22 cellular contexts compared by ENCODE assay signal in genomic region chr5:52638732-52639131, GRCh38.
"Had no signal": no experiment of that assay in that cellular context is flagged by ENCODE, and none has a peak within 500 bp of the region (broad histone marks: within the 10 kb centered on the region; RNA-seq: fewer than 3 reads in every experiment).

No MANE protein-coding gene starts in this region.

- H3K4me1 Mint-ChIP-seq: activated CD4-positive, alpha-beta T cell treated with anti-CD3 and anti-CD28 coated beads, Interleukin-2, amount 10 ng/mL, durations not matched to agents 7 days and 5 days; activated naive CD4-positive, alpha-beta T cell treated with anti-CD3 and anti-CD28 coated beads, Interleukin-2, amount 10 ng/mL, durations not matched to agents 7 days and 5 days; activated naive CD8-positive, alpha-beta T cell treated with anti-CD3 and anti-CD28 coated beads for 36 hours; activated T-helper 17 cell treated with anti-CD3 and anti-CD28 coated beads, Interleukin-2, amount 50 U/mL, for 72 hours had no signal

- DNase-seq: activated CD4-positive, alpha-beta memory T cell treated with anti-CD3 and anti-CD28 coated beads for 36 hours; activated CD4-positive, alpha-beta T cell treated with anti-CD3 and anti-CD28 coated beads, Interleukin-2, amount 10 ng/mL, durations not matched to agents 7 days and 5 days; activated CD4-positive, CD25-positive, alpha-beta regulatory T cell; activated CD8-positive, alpha-beta memory T cell treated with anti-CD3 and anti-CD28 coated beads for 24 hours; activated gamma-delta T cell; activated naive CD4-positive, alpha-beta T cell treated with anti-CD3 and anti-CD28 coated beads, Interleukin-2, amount 10 ng/mL, durations not matched to agents 7 days and 5 days; activated naive CD8-positive, alpha-beta T cell treated with anti-CD3 and anti-CD28 coated beads for 36 hours; activated T-cell treated with anti-CD3 and anti-CD28 coated beads for 4 hours; activated T-cell treated with anti-CD3 and anti-CD28 coated beads, Interleukin-2, amount 50 U/mL, for 48 hours; brain microvascular endothelial cell; caudate nucleus; Kasumi-1; KBM-7; NCI-H1048; NCI-H1417; NCI-H2029; NCI-H2107; NCI-H510A treated with DMSO at 0.1 percent for 48 hours; PC-3; SHP77 treated with DMSO at 0.1 percent for 48 hours had no signal

- H3K4me3 Mint-ChIP-seq: activated CD4-positive, alpha-beta memory T cell treated with anti-CD3 and anti-CD28 coated beads for 36 hours; activated CD4-positive, alpha-beta T cell treated with anti-CD3 and anti-CD28 coated beads, Interleukin-2, amount 10 ng/mL, durations not matched to agents 7 days and 5 days; activated naive CD4-positive, alpha-beta T cell treated with anti-CD3 and anti-CD28 coated beads, Interleukin-2, amount 10 ng/mL, durations not matched to agents 7 days and 5 days; activated naive CD8-positive, alpha-beta T cell treated with anti-CD3 and anti-CD28 coated beads for 36 hours; activated T-helper 17 cell treated with anti-CD3 and anti-CD28 coated beads, Interleukin-2, amount 50 U/mL, for 72 hours; T-helper 1 cell treated with Interleukin-12 subunit alpha and Interleukin-12 subunit beta and Interleukin-4 antibody, amounts not matched to agents 30 μg/mL and 1 μg/mL, for 36 hours had no signal

- H3K36me3 Mint-ChIP-seq: activated CD4-positive, alpha-beta memory T cell treated with anti-CD3 and anti-CD28 coated beads for 36 hours; activated naive CD4-positive, alpha-beta T cell treated with anti-CD3 and anti-CD28 coated beads, Interleukin-2, amount 10 ng/mL, durations not matched to agents 7 days and 5 days; activated naive CD8-positive, alpha-beta T cell treated with anti-CD3 and anti-CD28 coated beads for 36 hours had no signal

- H3K9me3 Mint-ChIP-seq: activated CD4-positive, alpha-beta memory T cell treated with anti-CD3 and anti-CD28 coated beads for 36 hours; activated T-helper 17 cell treated with anti-CD3 and anti-CD28 coated beads, Interleukin-2, amount 50 U/mL, for 72 hours; T-helper 1 cell treated with Interleukin-12 subunit alpha and Interleukin-12 subunit beta and Interleukin-4 antibody, amounts not matched to agents 30 μg/mL and 1 μg/mL, for 36 hours had no signal

- H3K36me3 ChIP-seq: brain microvascular endothelial cell had no signal

- H3K27ac ChIP-seq: brain microvascular endothelial cell had no signal

- H3K27me3 Mint-ChIP-seq: activated CD4-positive, alpha-beta T cell treated with anti-CD3 and anti-CD28 coated beads, Interleukin-2, amount 10 ng/mL, durations not matched to agents 7 days and 5 days; activated naive CD4-positive, alpha-beta T cell treated with anti-CD3 and anti-CD28 coated beads, Interleukin-2, amount 10 ng/mL, durations not matched to agents 7 days and 5 days had no signal

- H3K27me3 ChIP-seq: brain microvascular endothelial cell had no signal

- ATAC-seq: activated T-helper 17 cell treated with anti-CD3 and anti-CD28 coated beads, Interleukin-2, amount 50 U/mL, for 72 hours; PC-3 had no signal

- H3K27ac Mint-ChIP-seq: activated CD4-positive, alpha-beta memory T cell treated with anti-CD3 and anti-CD28 coated beads for 36 hours; activated CD4-positive, alpha-beta T cell treated with anti-CD3 and anti-CD28 coated beads, Interleukin-2, amount 10 ng/mL, durations not matched to agents 7 days and 5 days; activated naive CD4-positive, alpha-beta T cell treated with anti-CD3 and anti-CD28 coated beads, Interleukin-2, amount 10 ng/mL, durations not matched to agents 7 days and 5 days; activated naive CD8-positive, alpha-beta T cell treated with anti-CD3 and anti-CD28 coated beads for 36 hours; activated T-helper 17 cell treated with anti-CD3 and anti-CD28 coated beads, Interleukin-2, amount 50 U/mL, for 72 hours; T-helper 1 cell treated with Interleukin-12 subunit alpha and Interleukin-12 subunit beta and Interleukin-4 antibody, amounts not matched to agents 30 μg/mL and 1 μg/mL, for 36 hours had no signal
